In genomic region chr1:51990478-51990965, GRCh38 we compare ENCODE assay signal across 8 cellular contexts. TPM values are rescaled to one million over a fixed set of nuclear protein-coding genes. Genes with fewer than 3 reads are reported as not detected.
DNase-seq lines count a peak whose midpoint lies in the region; ATAC-seq, FAIRE-seq and TF ChIP-seq lines count a peak whose summit lies in the region.

Gene RAB3B (minus strand): TSS chr1:51990700. CDS start chr1:51977117, 13,583 bp downstream.

- peaks cover 9% of the 10 kb centered on the region for H3K4me1 Mint-ChIP-seq in activated T-helper 17 cell treated with anti-CD3 and anti-CD28 coated beads, Interleukin-2, amount 50 U/mL, for 72 hours

- H3K27ac ChIP-seq in Panc1 (ENCODE audit: low read length) (no peak within 1 kb of the TSS), pancreas (no peak within 1 kb of the TSS), transverse colon (no peak within 1 kb of the TSS)

- no peak for TF ChIP-seq EP300 in transverse colon (IDR thresholded peaks at IDR 0.05; ENCODE audit: low read depth)

- 1% methylated on average over 29 to 46 of the region's 46 CpGs for WGBS in pancreas, 2 donors
- WGBS in transverse colon (ENCODE audit: low coverage in 1 of 2), 2 donors = 1% methylated on average over 37 of the region's 46 CpGs; no CpG with 5 or more reads in 1 of the 2 donors

- peaks cover 26% of the 10 kb centered on the region for H3K27me3 Mint-ChIP-seq in activated T-helper 17 cell treated with anti-CD3 and anti-CD28 coated beads, Interleukin-2, amount 50 U/mL, for 72 hours

- CTCF ChIA-PET in Panc1 (lab: Charles Lee) = no interaction called here

- no peak within 1 kb of the TSS for H3K27ac Mint-ChIP-seq in activated T-helper 17 cell treated with anti-CD3 and anti-CD28 coated beads, Interleukin-2, amount 50 U/mL, for 72 hours

- peak within 1 kb of the TSS; percentile 75 for H3K4me3 Mint-ChIP-seq in activated T-helper 17 cell treated with anti-CD3 and anti-CD28 coated beads, Interleukin-2, amount 50 U/mL, for 72 hours

- H3K36me3 ChIP-seq in Panc1 (ENCODE audit: control insufficient read depth, insufficient read depth, low read length) = no peaks in the 10 kb centered on the region
- no peaks in the 10 kb centered on the region for H3K36me3 ChIP-seq in pancreas
- no peaks in the 10 kb centered on the region for H3K36me3 ChIP-seq in transverse colon

- ATAC-seq in GM19035 (IDR thresholded peaks at IDR 0.05; ENCODE audit: unreplicated experiment) (peak; percentile 79), Panc1 (peak; percentile 97), pancreas (peak; percentile 95 to 100 (median 98))
- peak; percentile 99 for ATAC-seq in activated T-helper 17 cell treated with anti-CD3 and anti-CD28 coated beads, Interleukin-2, amount 50 U/mL, for 72 hours (replicated peaks)

- TF ChIP-seq POLR2A in transverse colon (IDR thresholded peaks at IDR 0.05) = no peak

- H3K9me3 ChIP-seq in Panc1 (ENCODE audit: control insufficient read depth, insufficient read depth, low read depth, low read length) (no peaks in the 10 kb centered on the region), pancreas (no peaks in the 10 kb centered on the region), transverse colon (no peaks in the 10 kb centered on the region)

- H3K4me3 ChIP-seq in Panc1 (ENCODE audit: low read depth in 2 of 2, low read length in 2 of 2) = peak within 1 kb of the TSS; percentile 47 to 49
- H3K4me3 ChIP-seq in foreskin fibroblast (ENCODE audit: low read depth in 1 of 2, low read length in 2 of 2) = peak within 1 kb of the TSS; percentile 53 to 74
- H3K4me3 ChIP-seq in pancreas = peak within 1 kb of the TSS; percentile 33 to 57 (median 40)
- peak within 1 kb of the TSS; percentile 23 to 53 (median 40) for H3K4me3 ChIP-seq in transverse colon

- no peak for FAIRE-seq in pancreas (lab: Jason Lieb, UNC)

- in situ Hi-C loops in ACHN (cut with HindIII; ENCODE audit: low pct_ligation_motif_present, low pct_unique_long_range_greater_than_20kb, low sequenced_read_pairs) = no loop called here
- in situ Hi-C loops in Panc1 (cut with HindIII; ENCODE audit: low pct_unique_long_range_greater_than_20kb, low sequenced_read_pairs) = no loop called here
- in situ Hi-C loops in transverse colon (cut with MboI; ENCODE audit: low pct_ligation_motif_present in 1 of 4, low pct_unique_long_range_greater_than_20kb in 1 of 4, low sequenced_read_pairs in 3 of 4) = loop anchor here in 2 of 4 donors (10.0 kb wide), 1 partner anchor 86 kb away; no protein-coding TSS in a partner anchor

- DNase-seq in ACHN (peak; percentile 75), HPDE6-E6E7 (ENCODE audit: extremely low spot score) (peak; percentile 78), Panc1 (ENCODE audit: low read depth, low spot score) (no peak), foreskin fibroblast (peak; percentile 64 to 90), pancreas (peak; percentile 70 to 93 (median 83)), transverse colon (peak; percentile 81)

- TF ChIP-seq CTCF in Panc1 (IDR thresholded peaks at IDR 0.05) (no peak), foreskin fibroblast (IDR thresholded peaks at IDR 0.05; ENCODE audit: low read depth, low read length) (no peak), pancreas (IDR thresholded peaks at IDR 0.05) (no peak), transverse colon (IDR thresholded peaks at IDR 0.05) (no peak)

- POLR2A ChIA-PET in Panc1 (lab: Charles Lee) = interaction anchor here (0.5 to 0.6 kb wide), 2 partner anchors 220 to 363 kb away, joined by 4 to 8 read pairs; no protein-coding TSS in a partner anchor

- no TSS peak for BruUV-seq in Panc1 (replicated peaks; lab: Mats Ljungman, UMichigan)

- no peaks in the 10 kb centered on the region for H3K4me1 ChIP-seq in Panc1 (ENCODE audit: control insufficient read depth, insufficient read depth, low read length)
- no peaks in the 10 kb centered on the region for H3K4me1 ChIP-seq in pancreas
- peaks cover 0 to 6% (median 4%) of the 10 kb centered on the region in 4 donors for H3K4me1 ChIP-seq in transverse colon

- intact Hi-C loops in Panc1 (cut with micrococcal nuclease; ENCODE audit: unreplicated experiment) (no loop called here), pancreas (cut with DNase I) (loop anchor here in 1 of 3 donors (10.0 kb wide), 1 partner anchor 86 kb away; no protein-coding TSS in a partner anchor), transverse colon (cut with DNase I; ENCODE audit: low total_unique reads) (no loop called here)

- no peaks in the 10 kb centered on the region for H3K9me3 Mint-ChIP-seq in activated T-helper 17 cell treated with anti-CD3 and anti-CD28 coated beads, Interleukin-2, amount 50 U/mL, for 72 hours

- no peaks in the 10 kb centered on the region for H3K36me3 Mint-ChIP-seq in activated T-helper 17 cell treated with anti-CD3 and anti-CD28 coated beads, Interleukin-2, amount 50 U/mL, for 72 hours (ENCODE audit: low read depth)

- peaks cover 8% of the 10 kb centered on the region for H3K27me3 ChIP-seq in Panc1 (ENCODE audit: control insufficient read depth, insufficient read depth, low read length)
- H3K27me3 ChIP-seq in pancreas = no peaks in the 10 kb centered on the region
- H3K27me3 ChIP-seq in transverse colon = peaks cover 49% of the 10 kb centered on the region

RNA-seq across cellular contexts. Expression of gene RAB3B, which starts in this region (rescaled TPM):
- total RNA-seq in Panc1 (2021; ENCODE audit: unreplicated experiment) = 1.2 TPM
- 1.1 TPM for polyA plus RNA-seq in Panc1 (2012; ENCODE audit: insufficient read length)
- total RNA-seq in activated T-helper 17 cell treated with anti-CD3 and anti-CD28 coated beads, Interleukin-2, amount 50 U/mL, for 72 hours = under 1 TPM; 0.26 TPM
- total RNA-seq in pancreas = 1 to 10 TPM in 3 of 6 donors, under 1 TPM in 3; 0.69 to 5.7 (median 1.6) TPM
- polyA plus RNA-seq in pancreas = 1 to 10 TPM in 1 of 2 donors, under 1 TPM in 1; 0.72 to 5.7 TPM
- 1 to 10 TPM; 1.8 to 4.5 (median 3.4) TPM for total RNA-seq in transverse colon

Comparison
In these comparisons a context has a peak if more than half of its experiments do, and no peak if none do; other contexts are left out.
1. Peak in ATAC-seq in activated T-helper 17 cell treated with anti-CD3 and anti-CD28 coated beads, Interleukin-2, amount 50 U/mL, for 72 hours; RNA of the gene not detected or under 1 TPM.